1 cellular context compared by ENCODE assay signal in the genomic region with DNA sequence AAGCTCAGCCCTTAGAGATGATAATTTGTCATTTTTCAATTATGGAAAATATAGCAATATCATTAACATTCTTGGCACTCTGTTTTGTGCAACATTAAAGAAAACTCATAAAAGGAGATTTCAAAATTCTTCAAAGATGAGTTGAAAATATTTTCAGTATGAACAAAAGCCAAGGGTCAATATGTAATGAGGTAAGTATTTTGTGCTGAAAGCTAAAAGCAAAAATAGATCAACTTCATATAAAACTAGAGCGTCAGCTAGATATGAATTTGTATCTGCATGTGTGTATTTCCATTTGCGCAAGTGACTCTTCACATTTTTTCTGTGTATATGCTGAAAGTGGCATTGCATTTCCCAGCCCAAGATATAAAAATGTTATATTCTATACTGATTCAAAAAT.
TF ChIP-seq lines count a peak whose summit lies in the region.

No MANE protein-coding gene starts in this region.

TF ChIP-seq in IMR-90, 13 proteins besides CTCF, POLR2A, EP300 and RAD21 (continued from another document):
- TF ChIP-seq RFX5 (IDR thresholded peaks at IDR 0.05; ENCODE audit: low read depth, low read length) = no peak
- TF ChIP-seq, protein P1, sequence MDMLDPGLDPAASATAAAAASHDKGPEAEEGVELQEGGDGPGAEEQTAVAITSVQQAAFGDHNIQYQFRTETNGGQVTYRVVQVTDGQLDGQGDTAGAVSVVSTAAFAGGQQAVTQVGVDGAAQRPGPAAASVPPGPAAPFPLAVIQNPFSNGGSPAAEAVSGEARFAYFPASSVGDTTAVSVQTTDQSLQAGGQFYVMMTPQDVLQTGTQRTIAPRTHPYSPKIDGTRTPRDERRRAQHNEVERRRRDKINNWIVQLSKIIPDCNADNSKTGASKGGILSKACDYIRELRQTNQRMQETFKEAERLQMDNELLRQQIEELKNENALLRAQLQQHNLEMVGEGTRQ (IDR thresholded peaks at IDR 0.05; ENCODE audit: low read depth, low read length) = no peak
- no peak for TF ChIP-seq BHLHE40 (IDR thresholded peaks at IDR 0.05; ENCODE audit: low read depth, low read length)
- TF ChIP-seq MXI1 (IDR thresholded peaks at IDR 0.05; ENCODE audit: borderline replicate concordance, low read depth, low read length) = no peak
- TF ChIP-seq CHD1 (IDR thresholded peaks at IDR 0.05; ENCODE audit: low read depth, low read length) = no peak
- no peak for TF ChIP-seq MAFK (IDR thresholded peaks at IDR 0.05; ENCODE audit: low read depth, low read length)
